ENCODE assay signal across 10 cellular contexts in genomic region chr1:226711976-226712778, GRCh38. TPM values are rescaled to one million over a fixed set of nuclear protein-coding genes. Genes with fewer than 3 reads are reported as not detected.
DNase-seq lines count a peak whose midpoint lies in the region; ATAC-seq, FAIRE-seq and TF ChIP-seq lines count a peak whose summit lies in the region.
"Had no signal": no experiment of that assay in that cellular context is flagged by ENCODE, and none has a peak within 500 bp of the region (broad histone marks: within the 10 kb centered on the region; RNA-seq: fewer than 3 reads in every experiment).

No MANE protein-coding gene starts in this region.

- intact Hi-C loops in lower lobe of right lung (cut with DNase I) (no loop called here), left lung (cut with DNase I) (no loop called here)

- H3K9me3 ChIP-seq in lower lobe of right lung: no peaks in the 10 kb centered on the region
- no peaks in the 10 kb centered on the region for H3K9me3 ChIP-seq in left lung
- H3K9me3 ChIP-seq in neuronal stem cell (replicated peaks in 1 of 2; ENCODE audit: control insufficient read depth in 2 of 2, insufficient read depth in 1 of 2, low read depth in 1 of 2, low read length in 2 of 2): peaks cover 3 to 10% of the 10 kb centered on the region in 2 donors

- no peak overlapping the region for H2BK5ac ChIP-seq in neuronal stem cell (ENCODE audit: low read length)

- peak; percentile 76 for FAIRE-seq in GM18507 (lab: Jason Lieb, UNC)

- no peak overlapping the region for H3K4me3 ChIP-seq in lower lobe of right lung
- H3K4me3 ChIP-seq in left lung: no peak overlapping the region
- H3K4me3 ChIP-seq in neuronal stem cell (ENCODE audit: low read length in 2 of 2): no peak overlapping the region
- H3K4me3 ChIP-seq: cardiac muscle cell, skin epidermis had no signal

- H3K27me3 ChIP-seq in lower lobe of right lung (ENCODE audit: low read depth) (no peaks in the 10 kb centered on the region), left lung (no peaks in the 10 kb centered on the region), neuronal stem cell (ENCODE audit: control insufficient read depth in 3 of 3, insufficient read depth in 3 of 3, low read depth in 1 of 3, low read length in 3 of 3) (no peaks in the 10 kb centered on the region)
- H3K27me3 ChIP-seq: cardiac muscle cell had no signal

- no peak for DNase-seq in GM18507 (ENCODE audit: extremely low spot score, insufficient read length, low read depth)
- DNase-seq in T-helper 1 cell: peak in 4 of 5 donors; percentile 33 to 69 (median 49)
- DNase-seq in lower lobe of right lung: no peak
- DNase-seq in left lung: no peak
- no peak for DNase-seq in hepatic stellate cell (ENCODE audit: low spot score)
- DNase-seq in neuronal stem cell (ENCODE audit: low spot score): no peak
- no peak for DNase-seq in hippocampal formation (lab: John Stamatoyannopoulos, UW)

- H3K36me3 ChIP-seq in lower lobe of right lung (peaks cover 5% of the 10 kb centered on the region), left lung (no peaks in the 10 kb centered on the region), neuronal stem cell (replicated peaks in 1 of 2; ENCODE audit: control insufficient read depth in 2 of 2, insufficient read depth in 2 of 2, low read length in 2 of 2) (no peaks in the 10 kb centered on the region)
- H3K36me3 ChIP-seq: cardiac muscle cell had no signal

- no peak overlapping the region for H3K14ac ChIP-seq in neuronal stem cell (ENCODE audit: low read length)

- TF ChIP-seq CTCF in lower lobe of right lung (IDR thresholded peaks at IDR 0.05) (no peak), left lung (IDR thresholded peaks at IDR 0.05) (no peak)

- H2BK12ac ChIP-seq in neuronal stem cell (ENCODE audit: low read length): no peak overlapping the region

- no peak overlapping the region for H2AK5ac ChIP-seq in neuronal stem cell (ENCODE audit: low read depth, low read length)

- no peak overlapping the region for H4K91ac ChIP-seq in neuronal stem cell (ENCODE audit: low read depth, low read length, poor library complexity)

- no peak overlapping the region for H3K23ac ChIP-seq in neuronal stem cell (ENCODE audit: low read depth, low read length, poor library complexity)

- ATAC-seq in HG02571 (IDR thresholded peaks at IDR 0.05; ENCODE audit: unreplicated experiment) (peak; percentile 81), lower lobe of right lung (peak; percentile 22 to 32), left lung (no peak)

- no peak overlapping the region for H3K4me2 ChIP-seq in neuronal stem cell (ENCODE audit: insufficient read depth, low read length, poor library complexity, severe bottlenecking)

- no peak overlapping the region for H2BK120ac ChIP-seq in neuronal stem cell (ENCODE audit: low read depth, low read length)

- no peak overlapping the region for H3K4ac ChIP-seq in neuronal stem cell (ENCODE audit: low read length)

- H3K18ac ChIP-seq in neuronal stem cell (ENCODE audit: low read length): no peak overlapping the region

- H4K8ac ChIP-seq in neuronal stem cell (ENCODE audit: low read depth, low read length): no peak overlapping the region

- no peaks in the 10 kb centered on the region for H3K79me1 ChIP-seq in neuronal stem cell (ENCODE audit: low read depth, low read length)

- H3K27ac ChIP-seq in lower lobe of right lung: no peak overlapping the region
- H3K27ac ChIP-seq in left lung: peak overlapping the region in 1 of 2 donors; percentile 9
- no peak overlapping the region for H3K27ac ChIP-seq in neuronal stem cell (replicated peaks; ENCODE audit: low read length)
- H3K27ac ChIP-seq: cardiac muscle cell had no signal

- H3K9ac ChIP-seq in neuronal stem cell (ENCODE audit: low read depth, low read length, poor library complexity): no peak overlapping the region

- H2BK15ac ChIP-seq in neuronal stem cell (ENCODE audit: low read length): no peak overlapping the region

- no peak overlapping the region for H2AFZ ChIP-seq in neuronal stem cell (ENCODE audit: low read length)

- no CpG with 5 or more reads among the region's 22 CpGs for WGBS in neuronal stem cell (ENCODE audit: extremely low coverage in 2 of 2, insufficient read length in 2 of 2, insufficient replicate concordance in 1 of 2), 2 donors

- H3K4me1 ChIP-seq in lower lobe of right lung (peaks cover 63% of the 10 kb centered on the region), left lung (peaks cover 0 to 63% of the 10 kb centered on the region in 2 donors), neuronal stem cell (ENCODE audit: control insufficient read depth in 2 of 2, insufficient read depth in 1 of 2, low read depth in 1 of 2, low read length in 2 of 2) (peaks cover 8 to 10% of the 10 kb centered on the region in 2 donors)

RNA-seq across cellular contexts. Expression of gene ITPKB, which starts 26.9 kb away (rescaled TPM):
- total RNA-seq in lower lobe of right lung (42.3 TPM), left lung (10 to 100 TPM; 25.0 to 34.6 TPM)
- polyA plus RNA-seq in neuronal stem cell (2013, experiment 1 of 2): 6.8 TPM
- 7.0 TPM for polyA plus RNA-seq in neuronal stem cell (2013, experiment 2 of 2)

Comparison
In these comparisons a context has a peak if more than half of its experiments do, and no peak if none do; other contexts are left out.
1. DNase-seq: peak in T-helper 1 cell (4 of 5); none in GM18507 (single experiment), lower lobe of right lung (single experiment), left lung (0 of 2), hepatic stellate cell (single experiment), neuronal stem cell (single experiment) and hippocampal formation (0 of 2).